In genomic region chr2:70029814-70030409, GRCh38 we compare ENCODE assay signal across 8 cellular contexts. TPM values are rescaled to one million over a fixed set of nuclear protein-coding genes. Genes with fewer than 3 reads are reported as not detected.
DNase-seq lines count a peak whose midpoint lies in the region; ATAC-seq lines count a peak whose summit lies in the region.

No MANE protein-coding gene starts in this region.

- H3K27me3 Mint-ChIP-seq in activated T-helper 17 cell treated with anti-CD3 and anti-CD28 coated beads, Interleukin-2, amount 50 U/mL, for 72 hours = no peaks in the 10 kb centered on the region

- no peak overlapping the region for H3K27ac Mint-ChIP-seq in activated T-helper 17 cell treated with anti-CD3 and anti-CD28 coated beads, Interleukin-2, amount 50 U/mL, for 72 hours

- ATAC-seq in GM19438 (IDR thresholded peaks at IDR 0.05; ENCODE audit: low read depth, unreplicated experiment) = peak; percentile 75
- ATAC-seq in activated T-helper 17 cell treated with anti-CD3 and anti-CD28 coated beads, Interleukin-2, amount 50 U/mL, for 72 hours (replicated peaks) = peak; percentile 42
- no peak for ATAC-seq in GM19455 (IDR thresholded peaks at IDR 0.05; ENCODE audit: unreplicated experiment)
- ATAC-seq in HG03378 (IDR thresholded peaks at IDR 0.05; ENCODE audit: unreplicated experiment) = no peak

- H3K4me3 Mint-ChIP-seq in activated T-helper 17 cell treated with anti-CD3 and anti-CD28 coated beads, Interleukin-2, amount 50 U/mL, for 72 hours = no peak overlapping the region

- DNase-seq in hepatic stellate cell (ENCODE audit: low spot score) (peak; percentile 79), renal cortical epithelial cell (ENCODE audit: low read depth) (peak; percentile 90), DMS53 (lab: John Stamatoyannopoulos, UW) (no peak), NCI-H774 (lab: John Stamatoyannopoulos, UW) (no peak)

- H3K4me1 Mint-ChIP-seq in activated T-helper 17 cell treated with anti-CD3 and anti-CD28 coated beads, Interleukin-2, amount 50 U/mL, for 72 hours = peaks cover 9% of the 10 kb centered on the region

- peaks cover 24% of the 10 kb centered on the region for H3K36me3 Mint-ChIP-seq in activated T-helper 17 cell treated with anti-CD3 and anti-CD28 coated beads, Interleukin-2, amount 50 U/mL, for 72 hours (ENCODE audit: low read depth)

- no peaks in the 10 kb centered on the region for H3K9me3 Mint-ChIP-seq in activated T-helper 17 cell treated with anti-CD3 and anti-CD28 coated beads, Interleukin-2, amount 50 U/mL, for 72 hours

RNA-seq across cellular contexts. Expression of gene PCBP1, which starts 57.4 kb away (rescaled TPM):
- 100 to 1,000 TPM; 385 to 468 TPM for total RNA-seq in activated T-helper 17 cell treated with anti-CD3 and anti-CD28 coated beads, Interleukin-2, amount 50 U/mL, for 72 hours
- total RNA-seq in renal cortical epithelial cell = 24.7 and 103 TPM in 2 replicates

Comparison
In these comparisons a context has a peak if more than half of its experiments do, and no peak if none do; other contexts are left out.
1. ATAC-seq: peak in GM19438 (single experiment) and activated T-helper 17 cell treated with anti-CD3 and anti-CD28 coated beads, Interleukin-2, amount 50 U/mL, for 72 hours (single experiment); none in GM19455 (single experiment) and HG03378 (single experiment).
2. DNase-seq: peak in hepatic stellate cell (single experiment) and renal cortical epithelial cell (single experiment); none in DMS53 (single experiment) and NCI-H774 (single experiment).